ENCODE assay signal across 1 cellular context in genomic region chr12:106773945-106774807, GRCh38.
TF ChIP-seq lines count a peak whose summit lies in the region.

TSS of gene RIC8B (plus strand) at chr12:106774682. CDS start at chr12:106774746, 64 bp downstream.

TF ChIP-seq in GM12878, 131 proteins besides CTCF, POLR2A, EP300 and RAD21 (continued from another document and continues in another):
- TF ChIP-seq STAT3 (IDR thresholded peaks at IDR 0.05; ENCODE audit: low read depth, low read length) (no peak), PKNOX1 (IDR thresholded peaks at IDR 0.05) (peak; percentile 68), EGR1 (IDR thresholded peaks at IDR 0.05; ENCODE audit: borderline replicate concordance in 1 of 2, low read depth in 2 of 2, low read length in 2 of 2) (no peak), ZNF687 (IDR thresholded peaks at IDR 0.05) (peak; percentile 83), SMAD1 (IDR thresholded peaks at IDR 0.05; ENCODE audit: low read depth, partially characterized antibody) (no peak), STAT1 (conservative IDR thresholded peaks at IDR 0.05) (no peak), ZNF24 (IDR thresholded peaks at IDR 0.05) (no peak), USF2 (IDR thresholded peaks at IDR 0.05; ENCODE audit: borderline replicate concordance, low read depth, low read length) (no peak), NBN (IDR thresholded peaks at IDR 0.05) (peak; percentile 87; the same call in 1 of the 2 replicates), RCOR1 (conservative IDR thresholded peaks at IDR 0.05; ENCODE audit: low read depth, low read length) (peak; percentile 93; the same call in 1 of the 2 replicates), RELB (IDR thresholded peaks at IDR 0.05; ENCODE audit: low read depth) (peak; percentile 86), MEF2B (IDR thresholded peaks at IDR 0.05; ENCODE audit: partially characterized antibody, poor library complexity, severe bottlenecking) (no peak), HDAC2 (IDR thresholded peaks at IDR 0.05) (no peak), SKIL (IDR thresholded peaks at IDR 0.05; ENCODE audit: low read depth, poor library complexity, severe bottlenecking) (peak; percentile 71), HSF1 (IDR thresholded peaks at IDR 0.05; ENCODE audit: low read depth, low read length) (no peak), CEBPB (IDR thresholded peaks at IDR 0.05; ENCODE audit: borderline replicate concordance in 1 of 2, low read depth in 2 of 2, low read length in 2 of 2) (no peak), MYC (IDR thresholded peaks at IDR 0.05; ENCODE audit: insufficient read depth, insufficient read length, insufficient replicate concordance, low read length, severe bottlenecking) (no peak), ZNF622 (IDR thresholded peaks at IDR 0.05) (no peak), USF1 (IDR thresholded peaks at IDR 0.05; ENCODE audit: borderline replicate concordance, extremely low read length, insufficient read depth, low read depth, low read length) (no peak), EZH2 (IDR thresholded peaks at IDR 0.05; ENCODE audit: borderline replicate concordance, control insufficient read depth, low read depth, low read length) (no peak), IRF3 (IDR thresholded peaks at IDR 0.05) (no peak), ATF3 (IDR thresholded peaks at IDR 0.05; ENCODE audit: borderline replicate concordance, extremely low read depth, low read depth, low read length) (no peak), ZBTB4 (CRISPR knock-in tag; IDR thresholded peaks at IDR 0.05) (no peak), KDM1A (IDR thresholded peaks at IDR 0.05; ENCODE audit: borderline replicate concordance) (no peak), RB1 (IDR thresholded peaks at IDR 0.05; ENCODE audit: borderline replicate concordance) (peak; percentile 8; the same call in 1 of the 2 replicates), NFXL1 (IDR thresholded peaks at IDR 0.05; ENCODE audit: borderline replicate concordance) (no peak), CBX3 (IDR thresholded peaks at IDR 0.05; ENCODE audit: borderline replicate concordance, low read depth) (no peak), PAX8 (IDR thresholded peaks at IDR 0.05) (no peak), BHLHE40 (IDR thresholded peaks at IDR 0.05; ENCODE audit: borderline replicate concordance in 1 of 2, low read depth in 2 of 2, low read length in 1 of 2) (peak; percentile 12 to 30; a peak in 2 of 4 replicates), GATAD2B (conservative IDR thresholded peaks at IDR 0.05; ENCODE audit: low read depth) (no peak; the same call in 1 of the 2 replicates), WRNIP1 (IDR thresholded peaks at IDR 0.05; ENCODE audit: borderline replicate concordance, low read depth, low read length) (no peak), BCL3 (IDR thresholded peaks at IDR 0.05; ENCODE audit: borderline replicate concordance, insufficient read depth, low read depth, low read length, poor library complexity, severe bottlenecking) (no peak), SRF (IDR thresholded peaks at IDR 0.05; ENCODE audit: low read depth in 2 of 2, low read length in 2 of 2) (0 out of 4 replicates have a peak, but pooled peaks of 1 of the 2 experiments have one; percentile 45), MLLT1 (IDR thresholded peaks at IDR 0.05) (peak; percentile 90), BCL11A (IDR thresholded peaks at IDR 0.05; ENCODE audit: low read depth, low read length) (no peak; the same call in 1 of the 2 replicates)
